ENCODE assay signal across 7 cellular contexts in genomic region chr14:96037891-96038557, GRCh38. TPM values are rescaled to one million over a fixed set of nuclear protein-coding genes. Genes with fewer than 3 reads are reported as not detected.
DNase-seq lines count a peak whose midpoint lies in the region; ATAC-seq and TF ChIP-seq lines count a peak whose summit lies in the region.

No MANE protein-coding gene starts in this region.

- H3K9me3 ChIP-seq in gastroesophageal sphincter, result no peaks in the 10 kb centered on the region
- no peaks in the 10 kb centered on the region for H3K9me3 ChIP-seq in skeletal muscle satellite cell (replicated peaks; ENCODE audit: low read length)

- peak overlapping the region; percentile 90 to 97 (median 94) for H3K27ac ChIP-seq in gastroesophageal sphincter

- H3K4me3 ChIP-seq in gastroesophageal sphincter (peak overlapping the region in 1 of 2 donors; percentile 94), skeletal muscle satellite cell (ENCODE audit: low read length) (peak overlapping the region; percentile 97)

- DNase-seq in EL, result peak; percentile 27
- peak; percentile 81 for DNase-seq in RPMI7951 (ENCODE audit: low read depth)

- no peak overlapping the region for H3K9ac ChIP-seq in skeletal muscle satellite cell (ENCODE audit: low read depth, low read length)

- TF ChIP-seq CTCF in gastroesophageal sphincter (IDR thresholded peaks at IDR 0.05), result peak in 1 of 4 experiments; percentile 28

- TF ChIP-seq POLR2A in gastroesophageal sphincter (IDR thresholded peaks at IDR 0.05), result no peak

- H3K27me3 ChIP-seq in gastroesophageal sphincter, result peaks cover 4% of the 10 kb centered on the region
- no peaks in the 10 kb centered on the region for H3K27me3 ChIP-seq in skeletal muscle satellite cell (ENCODE audit: control insufficient read depth, insufficient read depth, low read length)

- H3K4me2 ChIP-seq in skeletal muscle satellite cell (ENCODE audit: low read length), result peak overlapping the region; percentile 99

- 37 to 86% methylated on average over 1 to 3 of the region's 7 CpGs for WGBS in gastroesophageal sphincter (ENCODE audit: low coverage in 1 of 2), 2 donors

- H3K36me3 ChIP-seq in gastroesophageal sphincter (no peaks in the 10 kb centered on the region), skeletal muscle satellite cell (ENCODE audit: insufficient read depth, low read length) (no peaks in the 10 kb centered on the region)

- H3K4me1 ChIP-seq in gastroesophageal sphincter (peaks cover 0 to 52% (median 20%) of the 10 kb centered on the region in 3 donors), skeletal muscle satellite cell (ENCODE audit: control insufficient read depth, insufficient read depth, low read length) (peaks cover 34% of the 10 kb centered on the region)

- TF ChIP-seq EP300 in gastroesophageal sphincter (IDR thresholded peaks at IDR 0.05), result no peak

- ATAC-seq in gastroesophageal sphincter, result peak; percentile 75
- no peak for ATAC-seq in HG03457 (IDR thresholded peaks at IDR 0.05; ENCODE audit: unreplicated experiment)
- ATAC-seq in GM21515 (IDR thresholded peaks at IDR 0.05; ENCODE audit: unreplicated experiment), result no peak
- no peak for ATAC-seq in HG03439 (IDR thresholded peaks at IDR 0.05; ENCODE audit: unreplicated experiment)

RNA-seq across cellular contexts. Expression of gene C14orf132, which starts 1.1 kb away (rescaled TPM):
- total RNA-seq in RPMI7951 (2014; rRNA removed; shearing (Covaris generic)), result 22.6 and 24.6 TPM in 2 replicates
- total RNA-seq in gastroesophageal sphincter, result 100 to 1,000 TPM in 1 of 4 donors, 10 to 100 TPM in 3; 52.0 to 135 (median 74.6) TPM
- total RNA-seq in skeletal muscle satellite cell (2012; rRNA removed), result 5.1 and 9.4 TPM in 2 replicates
